In the genomic region with DNA sequence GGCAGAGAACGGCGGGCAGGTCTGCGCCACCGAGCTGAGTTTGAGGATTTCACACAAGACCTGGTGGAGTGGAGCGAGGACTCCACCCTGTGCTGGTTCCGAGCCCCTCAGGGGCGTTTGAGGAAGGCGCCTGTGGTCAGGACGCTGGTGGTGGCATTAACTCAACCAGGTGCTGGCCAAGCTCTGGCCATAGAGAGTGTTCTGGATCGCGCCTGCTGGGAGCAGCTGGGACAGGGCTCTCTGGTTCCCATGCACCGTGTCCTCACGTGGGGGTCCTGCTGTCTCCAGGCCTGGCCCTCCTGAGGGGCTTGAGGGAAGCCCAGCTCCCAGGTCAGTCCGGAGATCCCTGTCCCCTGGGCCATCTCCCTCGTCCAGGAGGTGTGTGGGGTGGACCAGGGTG, we compare ENCODE assay signal across 15 cellular contexts. TPM values are rescaled to one million over a fixed set of nuclear protein-coding genes. Genes with fewer than 3 reads are reported as not detected.
DNase-seq lines count a peak whose midpoint lies in the region; ATAC-seq and TF ChIP-seq lines count a peak whose summit lies in the region.
"Had no signal": no experiment of that assay in that cellular context is flagged by ENCODE, and none has a peak within 500 bp of the region (broad histone marks: within the 10 kb centered on the region; RNA-seq: fewer than 3 reads in every experiment).

No MANE protein-coding gene starts in this region.

- H3K9me3 ChIP-seq in heart right ventricle, result peaks cover 0 to 23% (median 0%) of the 10 kb centered on the region in 11 donors
- no peaks in the 10 kb centered on the region for H3K9me3 ChIP-seq in right cardiac atrium (ENCODE audit: control insufficient read depth, low read length)
- no peaks in the 10 kb centered on the region for H3K9me3 ChIP-seq in lower lobe of right lung

- DNase-seq in left cardiac atrium (peak; percentile 8), heart right ventricle (no peak), right cardiac atrium (peak in 2 of 3 donors; percentile 7 to 33), lower lobe of right lung (peak; percentile 34)
- DNase-seq in stimulated activated naive CD8-positive, alpha-beta T cell treated with anti-CD3 and anti-CD28 coated beads, Interleukin-15, amount 100 ng/mL, for 72 hours, result no peak
- DNase-seq: C1 segment of cervical spinal cord; Calu3; CD4-positive, alpha-beta memory T cell; COR-L47; DND-41; GM23248; H7; HCEC 1CT had no signal

- no peak for TF ChIP-seq CTCF in heart right ventricle (IDR thresholded peaks at IDR 0.05)
- TF ChIP-seq CTCF in lower lobe of right lung (IDR thresholded peaks at IDR 0.05), result no peak

- H3K27me3 Mint-ChIP-seq in stimulated activated naive CD8-positive, alpha-beta T cell treated with anti-CD3 and anti-CD28 coated beads, Interleukin-15, amount 100 ng/mL, for 72 hours, result peaks cover 22% of the 10 kb centered on the region

- no peak overlapping the region for H3K27ac ChIP-seq in heart right ventricle
- H3K27ac ChIP-seq in right cardiac atrium (ENCODE audit: low read length), result no peak overlapping the region
- no peak overlapping the region for H3K27ac ChIP-seq in lower lobe of right lung
- H3K27ac ChIP-seq: GM23248 had no signal

- H3K9me3 Mint-ChIP-seq in stimulated activated naive CD8-positive, alpha-beta T cell treated with anti-CD3 and anti-CD28 coated beads, Interleukin-15, amount 100 ng/mL, for 72 hours, result peaks cover 0 to 13% of the 10 kb centered on the region in 2 donors

- ATAC-seq in left cardiac atrium (no peak), heart right ventricle (no peak), right cardiac atrium (no peak), lower lobe of right lung (no peak), GM19397 (IDR thresholded peaks at IDR 0.05; ENCODE audit: unreplicated experiment) (no peak)
- ATAC-seq in stimulated activated naive CD8-positive, alpha-beta T cell treated with anti-CD3 and anti-CD28 coated beads, Interleukin-15, amount 100 ng/mL, for 72 hours, result no peak

- intact Hi-C loops in left cardiac atrium (cut with DNase I), result loop anchor here in 1 of 2 donors (10.0 kb wide), 1 partner anchor 598 kb away; no protein-coding TSS in a partner anchor
- intact Hi-C loops in heart right ventricle (cut with DNase I), result loop anchor here in 3 of 10 donors (10.0 kb wide), 1 partner anchor 598 kb away; no protein-coding TSS in a partner anchor
- intact Hi-C loops in right cardiac atrium (cut with DNase I), result loop anchor here in 1 of 4 donors (10.0 kb wide), 1 partner anchor 588 kb away; no protein-coding TSS in a partner anchor
- intact Hi-C loops in lower lobe of right lung (cut with DNase I), result no loop called here

- no peak overlapping the region for H3K4me3 Mint-ChIP-seq in stimulated activated naive CD8-positive, alpha-beta T cell treated with anti-CD3 and anti-CD28 coated beads, Interleukin-15, amount 100 ng/mL, for 72 hours
- H3K4me3 Mint-ChIP-seq: CD4-positive, alpha-beta memory T cell had no signal

- no peak overlapping the region for H3K4me3 ChIP-seq in heart right ventricle
- H3K4me3 ChIP-seq in right cardiac atrium (ENCODE audit: low read length), result no peak overlapping the region
- H3K4me3 ChIP-seq in lower lobe of right lung, result no peak overlapping the region
- H3K4me3 ChIP-seq: GM23248 had no signal

- H3K36me3 ChIP-seq in heart right ventricle, result no peaks in the 10 kb centered on the region
- no peaks in the 10 kb centered on the region for H3K36me3 ChIP-seq in lower lobe of right lung

- no peaks in the 10 kb centered on the region for H3K4me1 ChIP-seq in heart right ventricle
- H3K4me1 ChIP-seq in right cardiac atrium (ENCODE audit: control insufficient read depth, insufficient read depth, low read length), result no peaks in the 10 kb centered on the region
- peaks cover 3% of the 10 kb centered on the region for H3K4me1 ChIP-seq in lower lobe of right lung

- H3K27ac Mint-ChIP-seq in stimulated activated naive CD8-positive, alpha-beta T cell treated with anti-CD3 and anti-CD28 coated beads, Interleukin-15, amount 100 ng/mL, for 72 hours, result no peak overlapping the region
- H3K27ac Mint-ChIP-seq: CD4-positive, alpha-beta memory T cell had no signal

- peaks cover 7% of the 10 kb centered on the region for H3K4me1 Mint-ChIP-seq in stimulated activated naive CD8-positive, alpha-beta T cell treated with anti-CD3 and anti-CD28 coated beads, Interleukin-15, amount 100 ng/mL, for 72 hours
- H3K4me1 Mint-ChIP-seq: CD4-positive, alpha-beta memory T cell had no signal

- peaks cover 0 to 42% (median 12%) of the 10 kb centered on the region in 7 donors for H3K27me3 ChIP-seq in heart right ventricle
- no peaks in the 10 kb centered on the region for H3K27me3 ChIP-seq in right cardiac atrium (ENCODE audit: control insufficient read depth, insufficient read depth)
- H3K27me3 ChIP-seq in lower lobe of right lung (ENCODE audit: low read depth), result peaks cover 5% of the 10 kb centered on the region

- 85 to 87% methylated on average over 15 of the region's 15 CpGs for WGBS in heart right ventricle, 2 donors
- WGBS in right cardiac atrium, result 84% methylated on average over 15 of the region's 15 CpGs

RNA-seq across cellular contexts. Expression of a gene that starts 24.8 kb away (rescaled TPM):
- total RNA-seq in left cardiac atrium (under 1 TPM; 0.52 to 0.53 TPM), heart right ventricle (under 1 TPM; 0.32 to 0.74 (median 0.42) TPM), right cardiac atrium (1 to 10 TPM in 2 of 4 donors, under 1 TPM in 2; 0.53 to 1.5 (median 0.94) TPM), lower lobe of right lung (2.6 TPM)
- polyA plus RNA-seq in heart right ventricle (under 1 TPM; 0.03 to 0.73 TPM), right cardiac atrium (0.27 TPM)
- total RNA-seq: A172 had no signal

Comparison
In these comparisons a context has a peak if more than half of its experiments do, and no peak if none do; other contexts are left out.
1. DNase-seq: peak in left cardiac atrium (single experiment), right cardiac atrium (2 of 3) and lower lobe of right lung (single experiment); none in heart right ventricle (0 of 2) and stimulated activated naive CD8-positive, alpha-beta T cell treated with anti-CD3 and anti-CD28 coated beads, Interleukin-15, amount 100 ng/mL, for 72 hours (0 of 2).